In genomic region chr21:20999567-21000169, GRCh38 we compare ENCODE assay signal across 8 cellular contexts. TPM values are rescaled to one million over a fixed set of nuclear protein-coding genes. Genes with fewer than 3 reads are reported as not detected.
DNase-seq lines count a peak whose midpoint lies in the region; ATAC-seq and TF ChIP-seq lines count a peak whose summit lies in the region.

No MANE protein-coding gene starts in this region.

- H3K14ac ChIP-seq in IMR-90 (replicated peaks; ENCODE audit: low read depth, low read length): no peak overlapping the region

- dilution Hi-C loops in IMR-90 (cut with HindIII; ENCODE audit: low sequenced_read_pairs, unreplicated experiment): no loop called here

- H3K4ac ChIP-seq in IMR-90 (ENCODE audit: low read depth, low read length): no peak overlapping the region

- H3K4me3 ChIP-seq in IMR-90 (ENCODE audit: insufficient read depth, low read depth, low read length) (no peak overlapping the region), suprapubic skin (no peak overlapping the region)

- no peak overlapping the region for H4K91ac ChIP-seq in IMR-90 (ENCODE audit: insufficient read depth, low read depth, low read length)

- peak; percentile 89 for TF ChIP-seq RAD21 in IMR-90 (IDR thresholded peaks at IDR 0.05; ENCODE audit: low read length)

- ATAC-seq in IMR-90 (ENCODE audit: low read depth) (peak; percentile 55), left colon (peak; percentile 57), GM18520 (IDR thresholded peaks at IDR 0.05; ENCODE audit: unreplicated experiment) (no peak)

- no peak overlapping the region for H3K56ac ChIP-seq in IMR-90 (ENCODE audit: extremely low read depth, insufficient read depth, low read length)

- H3K23ac ChIP-seq in IMR-90 (ENCODE audit: low read depth, low read length): no peak overlapping the region

- H4K20me1 ChIP-seq in IMR-90 (ENCODE audit: insufficient read depth, low read length): no peaks in the 10 kb centered on the region

- H3K79me1 ChIP-seq in IMR-90 (ENCODE audit: low read depth in 1 of 2, low read length in 2 of 2): no peaks in the 10 kb centered on the region

- H2BK5ac ChIP-seq in IMR-90 (ENCODE audit: low read depth, low read length, poor library complexity, severe bottlenecking): no peak overlapping the region

- no peak for TF ChIP-seq EP300 in suprapubic skin (IDR thresholded peaks at IDR 0.05)

- H3K9me3 ChIP-seq in IMR-90 (ENCODE audit: control insufficient read depth, insufficient read depth, low read length) (no peaks in the 10 kb centered on the region), suprapubic skin (no peaks in the 10 kb centered on the region)

- no peaks in the 10 kb centered on the region for H3K9me1 ChIP-seq in IMR-90 (ENCODE audit: insufficient read depth, low read length)

- no peak overlapping the region for H2AK9ac ChIP-seq in IMR-90 (replicated peaks; ENCODE audit: low read depth, low read length, poor library complexity)

- H3K4me2 ChIP-seq in IMR-90 (ENCODE audit: low read depth, low read length): no peak overlapping the region

- POLR2A ChIA-PET in IMR-90 (lab: Charles Lee; ENCODE audit: unreplicated experiment): no interaction called here

- H3K36me3 ChIP-seq in IMR-90 (ENCODE audit: control insufficient read depth, insufficient read depth, low read length) (no peaks in the 10 kb centered on the region), suprapubic skin (no peaks in the 10 kb centered on the region)

- no TSS peak for BruUV-seq in IMR-90 (replicated peaks; lab: Mats Ljungman, UMichigan)

- H2AFZ ChIP-seq in IMR-90 (replicated peaks; ENCODE audit: low read length, poor library complexity): no peak overlapping the region

- H4K8ac ChIP-seq in IMR-90 (ENCODE audit: low read depth in 2 of 2, low read length in 2 of 2): no peak overlapping the region

- H3K27ac ChIP-seq in IMR-90 (ENCODE audit: insufficient read depth, low read length) (no peak overlapping the region), suprapubic skin (no peak overlapping the region)

- H3K4me1 ChIP-seq in IMR-90 (ENCODE audit: control insufficient read depth, insufficient read depth, low read length): no peaks in the 10 kb centered on the region
- H3K4me1 ChIP-seq in suprapubic skin: peaks cover 19% of the 10 kb centered on the region

- intact Hi-C loops in IMR-90 (cut with micrococcal nuclease) (loop anchor here (1.0 to 2.0 kb wide), 7 partner anchors 103 to 1793 kb away; no protein-coding TSS in a partner anchor), left colon (cut with DNase I, micrococcal nuclease) (loop anchor here in 1 of 2 donors (10.0 kb wide), 1 partner anchor 1795 kb away; no protein-coding TSS in a partner anchor)

- no peak overlapping the region for H3K18ac ChIP-seq in IMR-90 (ENCODE audit: low read depth, low read length)

- H3K27me3 ChIP-seq in IMR-90 (ENCODE audit: control insufficient read depth, insufficient read depth, low read length) (peaks cover 6% of the 10 kb centered on the region; the same call in 1 of the 2 replicates), suprapubic skin (peaks cover 8% of the 10 kb centered on the region)

- no peak overlapping the region for H2BK15ac ChIP-seq in IMR-90 (ENCODE audit: low read depth, low read length)

- no peak overlapping the region for H2BK120ac ChIP-seq in IMR-90 (ENCODE audit: low read depth, low read length)

- H2BK20ac ChIP-seq in IMR-90 (ENCODE audit: low read depth, low read length): no peak overlapping the region

- TF ChIP-seq CTCF in IMR-90 (conservative IDR thresholded peaks at IDR 0.05; ENCODE audit: low read depth, low read length): peak; percentile 89
- peak; percentile 48 to 52 for TF ChIP-seq CTCF in suprapubic skin (IDR thresholded peaks at IDR 0.05)

- CTCF ChIA-PET in IMR-90 (lab: Yijun Ruan, JAX): interaction anchor here (0.5 to 1.8 kb wide), 9 partner anchors 34 to 1647 kb away, joined by 3 to 8 read pairs (median 3); no protein-coding TSS in a partner anchor

- in situ Hi-C loops in IMR-90 (cut with MboI; ENCODE audit: low sequenced_read_pairs): loop anchor here (10.0 to 25.0 kb wide), 4 partner anchors 375 to 1788 kb away; no protein-coding TSS in a partner anchor

- WGBS in IMR-90 (ENCODE audit: extremely low coverage in 2 of 2, insufficient read length in 1 of 2), 2 experiments: no CpG with 5 or more reads among the region's 4 CpGs
- 18% methylated on average over 4 of the region's 4 CpGs for WGBS in suprapubic skin

- no peak overlapping the region for H3K9ac ChIP-seq in IMR-90 (ENCODE audit: low read depth, low read length)

- H4K5ac ChIP-seq in IMR-90 (ENCODE audit: low read depth, low read length): no peak overlapping the region

- H2AK5ac ChIP-seq in IMR-90 (ENCODE audit: low read depth, low read length): no peak overlapping the region

- TF ChIP-seq POLR2A in IMR-90 (IDR thresholded peaks at IDR 0.05; ENCODE audit: low read depth, low read length) (no peak), suprapubic skin (IDR thresholded peaks at IDR 0.05) (no peak)

- DNase-seq in SIG-M5 treated with dmso at 0.1 percent for 504 hours (lab: John Stamatoyannopoulos, UW; ENCODE audit: unreplicated experiment): peak; percentile 66
- no peak for DNase-seq in SIG-M5 (lab: John Stamatoyannopoulos, UW)
- peak; percentile 49 for DNase-seq in IMR-90
- DNase-seq in SHP77 (lab: John Stamatoyannopoulos, UW): peak; percentile 22 to 55
- peak; percentile 43 for DNase-seq in cerebellar cortex (ENCODE audit: low spot score)
- peak in 1 of 2 donors; percentile 32 for DNase-seq in left colon
- DNase-seq in suprapubic skin (ENCODE audit: low spot score in 2 of 2): no peak

TF ChIP-seq in IMR-90, 13 proteins besides CTCF, POLR2A, EP300 and RAD21:
- TF ChIP-seq RCOR1 (IDR thresholded peaks at IDR 0.05; ENCODE audit: insufficient replicate concordance, low read length) (no peak), SMC3 (IDR thresholded peaks at IDR 0.05; ENCODE audit: low read depth, low read length) (peak; percentile 74)
- TF ChIP-seq, protein P1, sequence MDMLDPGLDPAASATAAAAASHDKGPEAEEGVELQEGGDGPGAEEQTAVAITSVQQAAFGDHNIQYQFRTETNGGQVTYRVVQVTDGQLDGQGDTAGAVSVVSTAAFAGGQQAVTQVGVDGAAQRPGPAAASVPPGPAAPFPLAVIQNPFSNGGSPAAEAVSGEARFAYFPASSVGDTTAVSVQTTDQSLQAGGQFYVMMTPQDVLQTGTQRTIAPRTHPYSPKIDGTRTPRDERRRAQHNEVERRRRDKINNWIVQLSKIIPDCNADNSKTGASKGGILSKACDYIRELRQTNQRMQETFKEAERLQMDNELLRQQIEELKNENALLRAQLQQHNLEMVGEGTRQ (IDR thresholded peaks at IDR 0.05; ENCODE audit: low read depth, low read length): no peak

RNA-seq across cellular contexts. Expression of gene NCAM2, which starts 1.5 kb away (rescaled TPM):
- total RNA-seq in IMR-90 (2012; rRNA removed) (5.0 and 5.6 TPM in 2 replicates), left colon (1 to 10 TPM; 2.3 to 3.5 TPM), suprapubic skin (1 to 10 TPM in 1 of 4 donors, under 1 TPM in 3; 0.25 to 1.0 (median 0.92) TPM)
- polyA plus RNA-seq in IMR-90 (2012; rRNA removed): 1.7 and 2.7 TPM in 2 replicates
- 0.29 and 0.34 TPM in 2 replicates for polyA plus RNA-seq in IMR-90 (2012; cell fraction: cytosol; rRNA removed)
- 0.17 and 1.8 TPM in 2 replicates for polyA plus RNA-seq in IMR-90 (2012; cell fraction: nucleus; rRNA removed; ENCODE audit: low replicate concordance)

Comparison
In these comparisons a context has a peak if more than half of its experiments do, and no peak if none do; other contexts are left out.
1. DNase-seq: peak in SIG-M5 treated with dmso at 0.1 percent for 504 hours (single experiment), IMR-90 (single experiment), SHP77 (2 of 2) and cerebellar cortex (single experiment); none in SIG-M5 (single experiment) and suprapubic skin (0 of 2).